1 cellular context compared by ENCODE assay signal in genomic region chr10:96043895-96044580, GRCh38.
A peak's percentile ranks its signal among the peaks of the same experiment; 100 is the strongest.
TF ChIP-seq lines count a peak whose summit lies in the region.

No MANE protein-coding gene starts in this region.

TF ChIP-seq in HepG2, 621 proteins besides CTCF, POLR2A, EP300 and RAD21 (continued from another document and continues in another):
- peak; percentile 8; the same call in 1 of the 2 replicates for TF ChIP-seq GMEB1 (CRISPR knock-in tag; IDR thresholded peaks at IDR 0.05; ENCODE audit: borderline replicate concordance)
- no peak for TF ChIP-seq NR0B2 (CRISPR knock-in tag; IDR thresholded peaks at IDR 0.05)
- TF ChIP-seq ASH2L (IDR thresholded peaks at IDR 0.05; ENCODE audit: insufficient read length, low read depth, low read length), result peak; percentile 55
- TF ChIP-seq KDM2A (CRISPR knock-in tag; IDR thresholded peaks at IDR 0.05; ENCODE audit: borderline replicate concordance, low read depth), result peak; percentile 51; the same call in 1 of the 2 replicates
- peak; percentile 93 for TF ChIP-seq ZNF879 (CRISPR knock-in tag; IDR thresholded peaks at IDR 0.05)
- peak; percentile 62; the same call in 1 of the 2 replicates for TF ChIP-seq ZMAT3 (CRISPR knock-in tag; conservative IDR thresholded peaks at IDR 0.05)
- peak; percentile 3; the same call in 1 of the 2 replicates for TF ChIP-seq ARID2 (CRISPR knock-in tag; IDR thresholded peaks at IDR 0.05; ENCODE audit: borderline replicate concordance)
- TF ChIP-seq KAT8 (CRISPR knock-in tag; IDR thresholded peaks at IDR 0.05), result 0 out of 2 replicates have a peak, but pooled peaks have one; percentile 23
- TF ChIP-seq ZSCAN31 (CRISPR knock-in tag; IDR thresholded peaks at IDR 0.05; ENCODE audit: low read depth), result no peak
- TF ChIP-seq ZNF839 (CRISPR knock-in tag; IDR thresholded peaks at IDR 0.05; ENCODE audit: borderline replicate concordance), result 0 out of 2 replicates have a peak, but pooled peaks have one; percentile 72
- no peak for TF ChIP-seq FOXP1 (IDR thresholded peaks at IDR 0.05)
- TF ChIP-seq FOXP1 (CRISPR knock-in tag; IDR thresholded peaks at IDR 0.05), result 0 out of 2 replicates have a peak, but pooled peaks have one; percentile 17
- peak; percentile 19; the same call in 1 of the 2 replicates for TF ChIP-seq TFAP4 (IDR thresholded peaks at IDR 0.05; ENCODE audit: borderline replicate concordance, low read depth)
- peak; percentile 55; the same call in 1 of the 2 replicates for TF ChIP-seq THRA (CRISPR knock-in tag; IDR thresholded peaks at IDR 0.05; ENCODE audit: borderline replicate concordance)
- 0 out of 2 replicates have a peak, but pooled peaks have one; percentile 37 for TF ChIP-seq RXRA (CRISPR knock-in tag; IDR thresholded peaks at IDR 0.05)
- TF ChIP-seq ZBTB25 (CRISPR knock-in tag; IDR thresholded peaks at IDR 0.05), result no peak
- no peak for TF ChIP-seq BRD4 (CRISPR knock-in tag; IDR thresholded peaks at IDR 0.05)
- peak; percentile 51; the same call in 1 of the 2 replicates for TF ChIP-seq PATZ1 (CRISPR knock-in tag; IDR thresholded peaks at IDR 0.05)
- TF ChIP-seq MXI1 (IDR thresholded peaks at IDR 0.05; ENCODE audit: borderline replicate concordance, low read depth, low read length), result 0 out of 3 replicates have a peak, but pooled peaks have one; percentile 6
- no peak for TF ChIP-seq BORCS8-MEF2B (CRISPR knock-in tag; IDR thresholded peaks at IDR 0.05)
- no peak for TF ChIP-seq SNAPC2 (CRISPR knock-in tag; IDR thresholded peaks at IDR 0.05)
- TF ChIP-seq SNAPC4 (CRISPR knock-in tag; IDR thresholded peaks at IDR 0.05), result peak; percentile 14; the same call in 1 of the 2 replicates
- TF ChIP-seq AGO1 (IDR thresholded peaks at IDR 0.05; ENCODE audit: low read depth, low read length, poor library complexity, severe bottlenecking), result peak; percentile 20
- TF ChIP-seq ARID4A (CRISPR knock-in tag; IDR thresholded peaks at IDR 0.05; ENCODE audit: borderline replicate concordance), result peak; percentile 11; the same call in 1 of the 2 replicates
- peak; percentile 62; the same call in 1 of the 2 replicates for TF ChIP-seq THAP9 (CRISPR knock-in tag; IDR thresholded peaks at IDR 0.05; ENCODE audit: borderline replicate concordance)
- no peak for TF ChIP-seq RBAK (CRISPR knock-in tag; IDR thresholded peaks at IDR 0.05)
- peak; percentile 50; the same call in 1 of the 2 replicates for TF ChIP-seq ZNF292 (CRISPR knock-in tag; IDR thresholded peaks at IDR 0.05; ENCODE audit: borderline replicate concordance, low read depth)
- TF ChIP-seq ZNF350 (CRISPR knock-in tag; IDR thresholded peaks at IDR 0.05; ENCODE audit: borderline replicate concordance, low read depth), result peak; percentile 50; the same call in 1 of the 2 replicates
- TF ChIP-seq ZNF431 (CRISPR knock-in tag; IDR thresholded peaks at IDR 0.05; ENCODE audit: borderline replicate concordance, low read depth), result 0 out of 2 replicates have a peak, but pooled peaks have one; percentile 42
- TF ChIP-seq ZFP91 (CRISPR knock-in tag; IDR thresholded peaks at IDR 0.05; ENCODE audit: borderline replicate concordance), result peak; percentile 60; the same call in 1 of the 2 replicates
- TF ChIP-seq ATF7-NPFF (CRISPR knock-in tag; IDR thresholded peaks at IDR 0.05; ENCODE audit: low read depth), result peak; percentile 50; the same call in 1 of the 2 replicates
